Comparison of ENCODE assay signal across 1 cellular context in genomic region chr1:45162041-45162440, GRCh38. TPM values are rescaled to one million over a fixed set of nuclear protein-coding genes. Genes with fewer than 3 reads are reported as not detected.
"Had no signal": no experiment of that assay in that cellular context is flagged by ENCODE, and none has a peak within 500 bp of the region (broad histone marks: within the 10 kb centered on the region; RNA-seq: fewer than 3 reads in every experiment).

No MANE protein-coding gene starts in this region.

RNA-seq across cellular contexts. Expression of gene ZSWIM5, which starts 44.4 kb away (rescaled TPM):
- total RNA-seq: foreskin keratinocyte had no signal
